In the genomic region with DNA sequence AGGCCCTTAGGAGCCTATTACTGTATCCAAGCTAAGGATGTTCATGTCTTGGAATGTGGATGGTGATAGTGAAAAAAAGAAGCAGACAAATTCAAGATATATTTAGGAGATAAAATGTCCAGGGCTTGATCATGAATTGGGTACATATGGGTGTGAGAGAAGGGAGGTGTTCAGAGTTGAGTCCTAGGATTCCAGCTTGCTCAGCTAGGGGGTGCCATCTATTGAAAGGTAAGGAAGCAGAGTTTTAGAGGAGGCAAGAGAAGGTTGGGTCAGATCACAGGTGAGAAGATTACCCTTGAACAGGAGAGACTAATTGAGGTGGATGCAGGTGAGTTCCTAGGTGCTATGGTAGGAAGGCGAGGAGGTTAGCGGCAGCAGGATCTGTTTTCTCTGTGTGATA, we compare ENCODE assay signal across 15 cellular contexts.
DNase-seq lines count a peak whose midpoint lies in the region; ATAC-seq and TF ChIP-seq lines count a peak whose summit lies in the region.
"Had no signal": no experiment of that assay in that cellular context is flagged by ENCODE, and none has a peak within 500 bp of the region (broad histone marks: within the 10 kb centered on the region; RNA-seq: fewer than 3 reads in every experiment).

No MANE protein-coding gene starts in this region.

- no peak overlapping the region for H3K4ac ChIP-seq in mesendoderm (ENCODE audit: low read depth, low read length)

- H3K4me3 Mint-ChIP-seq in HFFc6: no peak overlapping the region
- H3K4me3 Mint-ChIP-seq in WTC11: no peak overlapping the region

- no peaks in the 10 kb centered on the region for H3K79me2 ChIP-seq in mesendoderm (ENCODE audit: control insufficient read depth, insufficient read depth, low read length)

- no peak overlapping the region for H2AK5ac ChIP-seq in mesendoderm (ENCODE audit: low read length)

- no peak overlapping the region for H3K18ac ChIP-seq in mesendoderm (ENCODE audit: low read length)

- no peak overlapping the region for H3K4me3 ChIP-seq in mesendoderm (ENCODE audit: low read length)
- H3K4me3 ChIP-seq: MG63 had no signal

- DNase-seq in HFFc6: no peak
- DNase-seq in WTC11 (ENCODE audit: low spot score): no peak
- no peak for DNase-seq in AG08396 (ENCODE audit: low spot score)
- DNase-seq in mesendoderm: no peak
- no peak for DNase-seq in AG08395 (ENCODE audit: low spot score)
- DNase-seq: DMS53, KBM-7, MG63, NCI-H1105, NCI-H1694 treated with DMSO at 0.1 percent for 48 hours, NCI-H345, T-helper 2 cell had no signal

- WGBS in mesendoderm (ENCODE audit: extremely low coverage, insufficient coverage, low lambda C conversion rate): no CpG with 5 or more reads among the region's 2 CpGs

- H3K36me3 ChIP-seq in mesendoderm (ENCODE audit: control insufficient read depth, insufficient read depth, low read length): no peaks in the 10 kb centered on the region
- H3K36me3 ChIP-seq: MG63 had no signal

- H2BK120ac ChIP-seq in mesendoderm (ENCODE audit: low read depth, low read length): no peak overlapping the region

- H3K27ac Mint-ChIP-seq in HFFc6: no peak overlapping the region
- no peak overlapping the region for H3K27ac Mint-ChIP-seq in WTC11

- H3K23ac ChIP-seq in mesendoderm (ENCODE audit: low read length): no peak overlapping the region

- H3K4me1 Mint-ChIP-seq in HFFc6 (ENCODE audit: low read depth) (peaks cover 35% of the 10 kb centered on the region), WTC11 (peaks cover 28% of the 10 kb centered on the region)

- TF ChIP-seq CTCF in GM12873 (IDR thresholded peaks at IDR 0.05; ENCODE audit: insufficient read depth, low read depth, low read length, missing control alignments): peak; percentile 21
- TF ChIP-seq CTCF in HFFc6 (IDR thresholded peaks at IDR 0.05): peak; percentile 33; the same call in 1 of the 2 replicates
- no peak for TF ChIP-seq CTCF in WTC11 (IDR thresholded peaks at IDR 0.05)

- H3K56ac ChIP-seq in mesendoderm (ENCODE audit: low read length): no peak overlapping the region

- H2BK5ac ChIP-seq in mesendoderm (ENCODE audit: low read length): no peak overlapping the region

- H3K9ac ChIP-seq in mesendoderm (ENCODE audit: low read length): no peak overlapping the region

- H3K27me3 ChIP-seq in mesendoderm (ENCODE audit: insufficient read depth, low read length, poor library complexity): no peaks in the 10 kb centered on the region
- H3K27me3 ChIP-seq: MG63 had no signal

- H4K8ac ChIP-seq in mesendoderm (ENCODE audit: low read depth, low read length): no peak overlapping the region

- no peak overlapping the region for H3K4me2 ChIP-seq in mesendoderm (ENCODE audit: low read length)

- H3K27me3 Mint-ChIP-seq in HFFc6 (ENCODE audit: insufficient read depth) (no peaks in the 10 kb centered on the region), WTC11 (ENCODE audit: low read depth) (no peaks in the 10 kb centered on the region)

- H3K36me3 Mint-ChIP-seq in HFFc6 (ENCODE audit: low read depth): no peaks in the 10 kb centered on the region
- H3K36me3 Mint-ChIP-seq in WTC11: no peaks in the 10 kb centered on the region

- peak; percentile 45 for ATAC-seq in WTC11
- no peak for ATAC-seq in HG03439 (IDR thresholded peaks at IDR 0.05; ENCODE audit: unreplicated experiment)

- H4K5ac ChIP-seq in mesendoderm (ENCODE audit: low read length): no peak overlapping the region

- POLR2A ChIA-PET in WTC11 (lab: Charles Lee): no interaction called here

- H3K4me1 ChIP-seq in mesendoderm (ENCODE audit: control insufficient read depth, low read depth, low read length): peaks cover 5% of the 10 kb centered on the region

- H2BK15ac ChIP-seq in mesendoderm (replicated peaks; ENCODE audit: low read depth): no peak overlapping the region

- H3K9me3 Mint-ChIP-seq in HFFc6 (no peaks in the 10 kb centered on the region), WTC11 (no peaks in the 10 kb centered on the region)

- no peaks in the 10 kb centered on the region for H3K79me1 ChIP-seq in mesendoderm (ENCODE audit: low read length)

- H3K27ac ChIP-seq in mesendoderm (ENCODE audit: low read depth, low read length): no peak overlapping the region
- H3K27ac ChIP-seq: C4-2B had no signal

- CTCF ChIA-PET in WTC11 (lab: Charles Lee): interaction anchor here (1.0 to 2.1 kb wide), 7 partner anchors 9 to 83 kb away, joined by 3 to 13 read pairs (median 3); no protein-coding TSS in a partner anchor

TF ChIP-seq in WTC11, 78 proteins besides CTCF, POLR2A, EP300 and RAD21 (continues in another document):
- TF ChIP-seq MLX (CRISPR knock-in tag; IDR thresholded peaks at IDR 0.05): no peak
- TF ChIP-seq NFYB (CRISPR knock-in tag; conservative IDR thresholded peaks at IDR 0.05; ENCODE audit: low read depth): no peak
- TF ChIP-seq, protein P1, sequence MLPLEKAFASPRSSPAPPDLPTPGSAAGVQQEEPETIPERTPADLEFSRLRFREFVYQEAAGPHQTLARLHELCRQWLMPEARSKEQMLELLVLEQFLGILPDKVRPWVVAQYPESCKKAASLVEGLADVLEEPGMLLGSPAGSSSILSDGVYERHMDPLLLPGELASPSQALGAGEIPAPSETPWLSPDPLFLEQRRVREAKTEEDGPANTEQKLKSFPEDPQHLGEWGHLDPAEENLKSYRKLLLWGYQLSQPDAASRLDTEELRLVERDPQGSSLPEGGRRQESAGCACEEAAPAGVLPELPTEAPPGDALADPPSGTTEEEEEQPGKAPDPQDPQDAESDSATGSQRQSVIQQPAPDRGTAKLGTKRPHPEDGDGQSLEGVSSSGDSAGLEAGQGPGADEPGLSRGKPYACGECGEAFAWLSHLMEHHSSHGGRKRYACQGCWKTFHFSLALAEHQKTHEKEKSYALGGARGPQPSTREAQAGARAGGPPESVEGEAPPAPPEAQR (CRISPR knock-in tag; IDR thresholded peaks at IDR 0.05): no peak
- no peak for TF ChIP-seq SMAD3 (CRISPR knock-in tag; IDR thresholded peaks at IDR 0.05; ENCODE audit: borderline replicate concordance)
- TF ChIP-seq, protein P2, sequence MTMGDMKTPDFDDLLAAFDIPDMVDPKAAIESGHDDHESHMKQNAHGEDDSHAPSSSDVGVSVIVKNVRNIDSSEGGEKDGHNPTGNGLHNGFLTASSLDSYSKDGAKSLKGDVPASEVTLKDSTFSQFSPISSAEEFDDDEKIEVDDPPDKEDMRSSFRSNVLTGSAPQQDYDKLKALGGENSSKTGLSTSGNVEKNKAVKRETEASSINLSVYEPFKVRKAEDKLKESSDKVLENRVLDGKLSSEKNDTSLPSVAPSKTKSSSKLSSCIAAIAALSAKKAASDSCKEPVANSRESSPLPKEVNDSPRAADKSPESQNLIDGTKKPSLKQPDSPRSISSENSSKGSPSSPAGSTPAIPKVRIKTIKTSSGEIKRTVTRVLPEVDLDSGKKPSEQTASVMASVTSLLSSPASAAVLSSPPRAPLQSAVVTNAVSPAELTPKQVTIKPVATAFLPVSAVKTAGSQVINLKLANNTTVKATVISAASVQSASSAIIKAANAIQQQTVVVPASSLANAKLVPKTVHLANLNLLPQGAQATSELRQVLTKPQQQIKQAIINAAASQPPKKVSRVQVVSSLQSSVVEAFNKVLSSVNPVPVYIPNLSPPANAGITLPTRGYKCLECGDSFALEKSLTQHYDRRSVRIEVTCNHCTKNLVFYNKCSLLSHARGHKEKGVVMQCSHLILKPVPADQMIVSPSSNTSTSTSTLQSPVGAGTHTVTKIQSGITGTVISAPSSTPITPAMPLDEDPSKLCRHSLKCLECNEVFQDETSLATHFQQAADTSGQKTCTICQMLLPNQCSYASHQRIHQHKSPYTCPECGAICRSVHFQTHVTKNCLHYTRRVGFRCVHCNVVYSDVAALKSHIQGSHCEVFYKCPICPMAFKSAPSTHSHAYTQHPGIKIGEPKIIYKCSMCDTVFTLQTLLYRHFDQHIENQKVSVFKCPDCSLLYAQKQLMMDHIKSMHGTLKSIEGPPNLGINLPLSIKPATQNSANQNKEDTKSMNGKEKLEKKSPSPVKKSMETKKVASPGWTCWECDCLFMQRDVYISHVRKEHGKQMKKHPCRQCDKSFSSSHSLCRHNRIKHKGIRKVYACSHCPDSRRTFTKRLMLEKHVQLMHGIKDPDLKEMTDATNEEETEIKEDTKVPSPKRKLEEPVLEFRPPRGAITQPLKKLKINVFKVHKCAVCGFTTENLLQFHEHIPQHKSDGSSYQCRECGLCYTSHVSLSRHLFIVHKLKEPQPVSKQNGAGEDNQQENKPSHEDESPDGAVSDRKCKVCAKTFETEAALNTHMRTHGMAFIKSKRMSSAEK (CRISPR knock-in tag; IDR thresholded peaks at IDR 0.05; ENCODE audit: borderline replicate concordance): no peak
- no peak for TF ChIP-seq ZNF219 (CRISPR knock-in tag; IDR thresholded peaks at IDR 0.05; ENCODE audit: borderline replicate concordance)
- TF ChIP-seq AFF4 (CRISPR knock-in tag; IDR thresholded peaks at IDR 0.05; ENCODE audit: borderline replicate concordance): no peak
